15 cellular contexts compared by ENCODE assay signal in the genomic region with DNA sequence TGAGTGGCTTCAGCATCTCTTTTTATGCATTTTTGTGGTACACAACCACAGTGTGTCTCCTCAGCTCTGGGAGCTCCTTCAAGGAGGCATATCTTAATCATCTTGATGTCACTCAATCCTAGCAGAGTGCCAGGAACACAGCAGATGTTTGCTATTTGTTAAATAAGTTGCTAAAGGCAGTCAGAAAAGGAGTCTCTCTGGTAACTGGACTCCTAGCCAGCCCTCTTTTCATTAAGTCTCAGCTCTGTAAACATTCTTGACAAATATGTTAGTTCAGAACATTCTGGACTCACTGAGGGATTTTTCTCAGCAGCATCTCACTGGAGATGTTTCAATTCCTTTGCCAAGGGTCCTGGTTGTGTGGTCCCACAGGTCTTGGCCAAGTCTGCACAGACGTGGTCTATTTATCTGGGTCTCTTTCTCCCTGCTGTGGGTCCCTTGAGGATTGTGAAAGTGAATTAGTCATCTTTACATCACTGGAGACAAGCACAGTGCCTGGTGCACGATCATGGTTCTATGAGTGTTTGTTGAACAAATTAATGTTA. TPM values are rescaled to one million over a fixed set of nuclear protein-coding genes. Genes with fewer than 3 reads are reported as not detected.
A peak's percentile ranks its signal among the peaks of the same experiment; 100 is the strongest.
DNase-seq lines count a peak whose midpoint lies in the region; ATAC-seq and TF ChIP-seq lines count a peak whose summit lies in the region.
"Had no signal": no experiment of that assay in that cellular context is flagged by ENCODE, and none has a peak within 500 bp of the region (broad histone marks: within the 10 kb centered on the region; RNA-seq: fewer than 3 reads in every experiment).

No MANE protein-coding gene starts in this region.

- H3K27me3 ChIP-seq in left ventricle myocardium inferior (ENCODE audit: low read depth): no peaks in the 10 kb centered on the region
- H3K27me3 ChIP-seq: upper lobe of right lung had no signal

- H3K4me3 ChIP-seq in left ventricle myocardium inferior: no peak overlapping the region
- H3K4me3 ChIP-seq: HAP-1, upper lobe of right lung had no signal

- peak; percentile 49 for ATAC-seq in activated CD8-positive, alpha-beta T cell treated with anti-CD3 and anti-CD28 coated beads for 36 hours
- ATAC-seq in activated CD8-positive, alpha-beta T cell treated with anti-CD3 and anti-CD28 coated beads, Interleukin-2, amount 10 ng/mL, durations not matched to agents 7 days and 5 days: no peak
- peak; percentile 82 for ATAC-seq in activated T-helper 17 cell treated with anti-CD3 and anti-CD28 coated beads, Interleukin-2, amount 50 U/mL, for 72 hours (replicated peaks)
- ATAC-seq: upper lobe of right lung had no signal

- H3K36me3 Mint-ChIP-seq in activated CD8-positive, alpha-beta T cell treated with anti-CD3 and anti-CD28 coated beads for 36 hours (ENCODE audit: low read depth): peaks cover 22% of the 10 kb centered on the region
- peaks cover 30% of the 10 kb centered on the region for H3K36me3 Mint-ChIP-seq in activated CD8-positive, alpha-beta T cell treated with anti-CD3 and anti-CD28 coated beads, Interleukin-2, amount 10 ng/mL, durations not matched to agents 7 days and 5 days (ENCODE audit: low read depth)
- H3K36me3 Mint-ChIP-seq in activated T-helper 17 cell treated with anti-CD3 and anti-CD28 coated beads, Interleukin-2, amount 50 U/mL, for 72 hours (ENCODE audit: low read depth): no peaks in the 10 kb centered on the region

- H3K4me1 Mint-ChIP-seq in activated CD8-positive, alpha-beta T cell treated with anti-CD3 and anti-CD28 coated beads for 36 hours (ENCODE audit: low read depth): peaks cover 34% of the 10 kb centered on the region
- H3K4me1 Mint-ChIP-seq in activated CD8-positive, alpha-beta T cell treated with anti-CD3 and anti-CD28 coated beads, Interleukin-2, amount 10 ng/mL, durations not matched to agents 7 days and 5 days (ENCODE audit: low read depth): peaks cover 37% of the 10 kb centered on the region
- peaks cover 13% of the 10 kb centered on the region for H3K4me1 Mint-ChIP-seq in activated T-helper 17 cell treated with anti-CD3 and anti-CD28 coated beads, Interleukin-2, amount 50 U/mL, for 72 hours

- TF ChIP-seq CTCF in activated CD8-positive, alpha-beta T cell treated with anti-CD3 and anti-CD28 coated beads for 36 hours (IDR thresholded peaks at IDR 0.05): no peak
- no peak for TF ChIP-seq CTCF in left ventricle myocardium inferior (IDR thresholded peaks at IDR 0.05; ENCODE audit: borderline replicate concordance)

- no peaks in the 10 kb centered on the region for H3K27me3 Mint-ChIP-seq in activated CD8-positive, alpha-beta T cell treated with anti-CD3 and anti-CD28 coated beads for 36 hours
- no peaks in the 10 kb centered on the region for H3K27me3 Mint-ChIP-seq in activated CD8-positive, alpha-beta T cell treated with anti-CD3 and anti-CD28 coated beads, Interleukin-2, amount 10 ng/mL, durations not matched to agents 7 days and 5 days (ENCODE audit: low read depth)
- no peaks in the 10 kb centered on the region for H3K27me3 Mint-ChIP-seq in activated T-helper 17 cell treated with anti-CD3 and anti-CD28 coated beads, Interleukin-2, amount 50 U/mL, for 72 hours

- no peak overlapping the region for H3K27ac Mint-ChIP-seq in activated CD8-positive, alpha-beta T cell treated with anti-CD3 and anti-CD28 coated beads for 36 hours
- no peak overlapping the region for H3K27ac Mint-ChIP-seq in activated CD8-positive, alpha-beta T cell treated with anti-CD3 and anti-CD28 coated beads, Interleukin-2, amount 10 ng/mL, durations not matched to agents 7 days and 5 days
- peak overlapping the region; percentile 17 for H3K27ac Mint-ChIP-seq in activated T-helper 17 cell treated with anti-CD3 and anti-CD28 coated beads, Interleukin-2, amount 50 U/mL, for 72 hours

- no peaks in the 10 kb centered on the region for H3K4me1 ChIP-seq in left ventricle myocardium inferior
- H3K4me1 ChIP-seq: HAP-1 had no signal

- peaks cover 10% of the 10 kb centered on the region for H3K9me3 ChIP-seq in left ventricle myocardium inferior (replicated peaks)
- H3K9me3 ChIP-seq: upper lobe of right lung had no signal

- H3K4me3 Mint-ChIP-seq in activated CD8-positive, alpha-beta T cell treated with anti-CD3 and anti-CD28 coated beads for 36 hours: no peak overlapping the region
- H3K4me3 Mint-ChIP-seq in activated CD8-positive, alpha-beta T cell treated with anti-CD3 and anti-CD28 coated beads, Interleukin-2, amount 10 ng/mL, durations not matched to agents 7 days and 5 days: no peak overlapping the region
- peak overlapping the region; percentile 23 for H3K4me3 Mint-ChIP-seq in activated T-helper 17 cell treated with anti-CD3 and anti-CD28 coated beads, Interleukin-2, amount 50 U/mL, for 72 hours

- H3K9me3 Mint-ChIP-seq in activated CD8-positive, alpha-beta T cell treated with anti-CD3 and anti-CD28 coated beads for 36 hours: peaks cover 21% of the 10 kb centered on the region
- H3K9me3 Mint-ChIP-seq in activated CD8-positive, alpha-beta T cell treated with anti-CD3 and anti-CD28 coated beads, Interleukin-2, amount 10 ng/mL, durations not matched to agents 7 days and 5 days (ENCODE audit: insufficient read depth): peaks cover 18% of the 10 kb centered on the region
- H3K9me3 Mint-ChIP-seq in activated T-helper 17 cell treated with anti-CD3 and anti-CD28 coated beads, Interleukin-2, amount 50 U/mL, for 72 hours: no peaks in the 10 kb centered on the region

- CTCF ChIA-PET in activated CD8-positive, alpha-beta T cell treated with anti-CD3 and anti-CD28 coated beads for 36 hours (lab: Charles Lee): interaction anchor here (1.0 kb wide), 1 partner anchor 118 kb away, joined by 4 read pairs; no protein-coding TSS in a partner anchor
- CTCF ChIA-PET in activated CD8-positive, alpha-beta T cell treated with anti-CD3 and anti-CD28 coated beads, Interleukin-2, amount 10 ng/mL, durations not matched to agents 7 days and 5 days (lab: Charles Lee): no interaction called here

- peak overlapping the region; percentile 48 for H3K27ac ChIP-seq in left ventricle myocardium inferior (replicated peaks)
- H3K27ac ChIP-seq: upper lobe of right lung had no signal

- POLR2A ChIA-PET in activated CD8-positive, alpha-beta T cell treated with anti-CD3 and anti-CD28 coated beads for 36 hours (lab: Charles Lee): interaction anchor here (1.5 kb wide), 1 partner anchor 16 kb away, joined by 3 read pairs; no protein-coding TSS in a partner anchor
- POLR2A ChIA-PET in activated CD8-positive, alpha-beta T cell treated with anti-CD3 and anti-CD28 coated beads, Interleukin-2, amount 10 ng/mL, durations not matched to agents 7 days and 5 days (lab: Charles Lee): interaction anchor here (0.6 to 1.2 kb wide), 2 partner anchors 24 to 89 kb away, joined by 3 read pairs; no protein-coding TSS in a partner anchor

- intact Hi-C loops in activated CD8-positive, alpha-beta T cell treated with anti-CD3 and anti-CD28 coated beads for 36 hours (cut with micrococcal nuclease): no loop called here
- intact Hi-C loops in left ventricle myocardium inferior (cut with micrococcal nuclease): no loop called here

- H3K36me3 ChIP-seq in left ventricle myocardium inferior: no peaks in the 10 kb centered on the region
- H3K36me3 ChIP-seq: HAP-1, upper lobe of right lung had no signal

- DNase-seq in activated CD8-positive, alpha-beta T cell treated with anti-CD3 and anti-CD28 coated beads for 36 hours: no peak
- DNase-seq in activated CD8-positive, alpha-beta T cell treated with anti-CD3 and anti-CD28 coated beads, Interleukin-2, amount 10 ng/mL, durations not matched to agents 7 days and 5 days: no peak
- no peak for DNase-seq in left ventricle myocardium inferior
- peak; percentile 56 for DNase-seq in stromal cell of bone marrow (ENCODE audit: low read depth)
- no peak for DNase-seq in T-helper 1 cell
- no peak for DNase-seq in inferior parietal cortex (ENCODE audit: extremely low spot score)
- DNase-seq in occipital lobe (lab: John Stamatoyannopoulos, UW): no peak
- DNase-seq: ACHN, Kasumi-1, kidney glomerular epithelial cell, posterior cingulate gyrus, upper lobe of right lung had no signal

RNA-seq across cellular contexts. Expression of a gene that starts 20.3 kb away (rescaled TPM):
- not detected for total RNA-seq in activated CD8-positive, alpha-beta T cell treated with anti-CD3 and anti-CD28 coated beads for 36 hours
- total RNA-seq in activated CD8-positive, alpha-beta T cell treated with anti-CD3 and anti-CD28 coated beads, Interleukin-2, amount 10 ng/mL, durations not matched to agents 7 days and 5 days: not detected
- under 1 TPM in 1 of 2 donors, not detected in 1; 0.21 TPM for total RNA-seq in activated T-helper 17 cell treated with anti-CD3 and anti-CD28 coated beads, Interleukin-2, amount 50 U/mL, for 72 hours
- total RNA-seq in left ventricle myocardium inferior (not detected), occipital lobe (0.31 TPM)
- total RNA-seq: SK-MEL-5, upper lobe of right lung had no signal
